19 cellular contexts compared by ENCODE assay signal in the genomic region with DNA sequence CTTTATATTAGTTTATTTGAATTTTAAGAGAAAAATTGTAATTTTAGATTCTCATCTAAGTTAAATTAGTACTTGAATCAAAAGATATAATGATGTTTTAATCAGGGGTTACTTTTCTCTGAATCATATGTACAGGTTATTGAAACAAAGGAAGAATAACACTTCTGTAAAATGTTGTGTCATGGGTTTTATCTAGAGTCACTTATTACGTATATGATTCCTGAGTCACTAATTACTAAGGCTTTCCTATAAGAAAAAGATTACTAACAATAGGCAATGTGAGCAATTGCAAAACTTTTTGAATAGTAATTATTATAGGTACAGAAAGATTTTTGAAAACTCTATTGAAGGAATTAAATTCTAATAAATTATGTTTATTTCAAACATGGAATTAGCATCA.
A peak's percentile ranks its signal among the peaks of the same experiment; 100 is the strongest.
DNase-seq lines count a peak whose midpoint lies in the region; ATAC-seq and TF ChIP-seq lines count a peak whose summit lies in the region.
"Had no signal": no experiment of that assay in that cellular context is flagged by ENCODE, and none has a peak within 500 bp of the region (broad histone marks: within the 10 kb centered on the region; RNA-seq: fewer than 3 reads in every experiment).

No MANE protein-coding gene starts in this region.

- DNase-seq in HPDE6-E6E7 (ENCODE audit: extremely low spot score) (peak; percentile 47), RWPE1 (ENCODE audit: low spot score) (peak; percentile 35), epithelial cell of prostate (ENCODE audit: low read depth, low spot score) (peak; percentile 54), pulmonary artery endothelial cell (ENCODE audit: low read depth, low spot score) (peak; percentile 11), kidney tubule cell (ENCODE audit: low spot score) (no peak)
- no peak for DNase-seq in activated T-cell treated with anti-CD3 and anti-CD28 coated beads, Interleukin-2, amount 50 U/mL, for 4 hours
- no peak for DNase-seq in activated T-helper 1 cell treated with anti-CD3 and anti-CD28 coated beads, Interleukin-12 subunit alpha, Interleukin-12 subunit beta, Interleukin-2, Interleukin-4 antibody, amounts not matched to agents 30 ng/mL and 10 ng/mL and 1 ng/mL, durations not matched to agents 14 hours and 24 hours and 36 hours (ENCODE audit: low spot score)
- DNase-seq: activated CD8-positive, alpha-beta memory T cell treated with anti-CD3 and anti-CD28 coated beads for 24 hours; activated effector memory CD4-positive, alpha-beta T cell treated with Interleukin-2 at 50 U/mL for 16 hours; amygdala; BE2C; colonic mucosa; erythroblast; H9; NCI-H187 treated with DMSO at 0.1 percent for 48 hours; NCI-H526 treated with DMSO at 0.1 percent for 48 hours; ovary; stimulated activated CD4-positive, alpha-beta T cell treated with anti-CD3 and anti-CD28 coated beads, Interleukin-4, amount 100 ng/mL, for 4 hours had no signal

- peaks cover 33% of the 10 kb centered on the region for H3K36me3 Mint-ChIP-seq in activated T-cell treated with anti-CD3 and anti-CD28 coated beads, Interleukin-2, amount 50 U/mL, for 4 hours (ENCODE audit: insufficient read depth)
- H3K36me3 Mint-ChIP-seq in activated T-helper 1 cell treated with anti-CD3 and anti-CD28 coated beads, Interleukin-12 subunit alpha, Interleukin-12 subunit beta, Interleukin-2, Interleukin-4 antibody, amounts not matched to agents 30 ng/mL and 10 ng/mL and 1 ng/mL, durations not matched to agents 14 hours and 24 hours and 36 hours (ENCODE audit: low read depth), result peaks cover 17% of the 10 kb centered on the region

- TF ChIP-seq CTCF in RWPE1 (conservative IDR thresholded peaks at IDR 0.05; ENCODE audit: low read depth), result no peak

- CTCF ChIA-PET in RWPE1 (lab: Yijun Ruan, JAX), result no interaction called here

- peaks cover 13% of the 10 kb centered on the region for H3K9me3 Mint-ChIP-seq in activated T-cell treated with anti-CD3 and anti-CD28 coated beads, Interleukin-2, amount 50 U/mL, for 4 hours
- peaks cover 4% of the 10 kb centered on the region for H3K9me3 Mint-ChIP-seq in activated T-helper 1 cell treated with anti-CD3 and anti-CD28 coated beads, Interleukin-12 subunit alpha, Interleukin-12 subunit beta, Interleukin-2, Interleukin-4 antibody, amounts not matched to agents 30 ng/mL and 10 ng/mL and 1 ng/mL, durations not matched to agents 14 hours and 24 hours and 36 hours

- intact Hi-C loops in activated T-helper 1 cell treated with anti-CD3 and anti-CD28 coated beads, Interleukin-12 subunit alpha, Interleukin-12 subunit beta, Interleukin-2, Interleukin-4 antibody, amounts not matched to agents 30 ng/mL and 10 ng/mL and 1 ng/mL, durations not matched to agents 14 hours and 24 hours and 36 hours (cut with micrococcal nuclease), result no loop called here

- H3K27ac ChIP-seq in RWPE1 (no peak overlapping the region), epithelial cell of prostate (peak overlapping the region; percentile 69)
- H3K27ac ChIP-seq: colonic mucosa, ovary had no signal

- H3K4me1 Mint-ChIP-seq in activated T-cell treated with anti-CD3 and anti-CD28 coated beads, Interleukin-2, amount 50 U/mL, for 4 hours (ENCODE audit: low read depth), result no peaks in the 10 kb centered on the region
- no peaks in the 10 kb centered on the region for H3K4me1 Mint-ChIP-seq in activated T-helper 1 cell treated with anti-CD3 and anti-CD28 coated beads, Interleukin-12 subunit alpha, Interleukin-12 subunit beta, Interleukin-2, Interleukin-4 antibody, amounts not matched to agents 30 ng/mL and 10 ng/mL and 1 ng/mL, durations not matched to agents 14 hours and 24 hours and 36 hours (ENCODE audit: low read depth)

- H3K4me3 Mint-ChIP-seq in activated T-cell treated with anti-CD3 and anti-CD28 coated beads, Interleukin-2, amount 50 U/mL, for 4 hours, result no peak overlapping the region
- no peak overlapping the region for H3K4me3 Mint-ChIP-seq in activated T-helper 1 cell treated with anti-CD3 and anti-CD28 coated beads, Interleukin-12 subunit alpha, Interleukin-12 subunit beta, Interleukin-2, Interleukin-4 antibody, amounts not matched to agents 30 ng/mL and 10 ng/mL and 1 ng/mL, durations not matched to agents 14 hours and 24 hours and 36 hours
- H3K4me3 Mint-ChIP-seq: H9 had no signal

- ATAC-seq in activated T-cell treated with anti-CD3 and anti-CD28 coated beads, Interleukin-2, amount 50 U/mL, for 4 hours, result no peak
- ATAC-seq: left lobe of liver had no signal

- H3K27me3 Mint-ChIP-seq in activated T-cell treated with anti-CD3 and anti-CD28 coated beads, Interleukin-2, amount 50 U/mL, for 4 hours (ENCODE audit: low read depth), result no peaks in the 10 kb centered on the region
- H3K27me3 Mint-ChIP-seq in activated T-helper 1 cell treated with anti-CD3 and anti-CD28 coated beads, Interleukin-12 subunit alpha, Interleukin-12 subunit beta, Interleukin-2, Interleukin-4 antibody, amounts not matched to agents 30 ng/mL and 10 ng/mL and 1 ng/mL, durations not matched to agents 14 hours and 24 hours and 36 hours (ENCODE audit: insufficient read depth), result no peaks in the 10 kb centered on the region

- POLR2A ChIA-PET in RWPE1 (lab: Yijun Ruan, JAX; ENCODE audit: low non-redundant PET), result no interaction called here

- no peak overlapping the region for H3K27ac Mint-ChIP-seq in activated T-helper 1 cell treated with anti-CD3 and anti-CD28 coated beads, Interleukin-12 subunit alpha, Interleukin-12 subunit beta, Interleukin-2, Interleukin-4 antibody, amounts not matched to agents 30 ng/mL and 10 ng/mL and 1 ng/mL, durations not matched to agents 14 hours and 24 hours and 36 hours

Comparison
In these comparisons a context has a peak if more than half of its experiments do, and no peak if none do; other contexts are left out.
1. DNase-seq: peak in HPDE6-E6E7 (single experiment), RWPE1 (single experiment), epithelial cell of prostate (single experiment) and pulmonary artery endothelial cell (single experiment); none in kidney tubule cell (single experiment), activated T-cell treated with anti-CD3 and anti-CD28 coated beads, Interleukin-2, amount 50 U/mL, for 4 hours (single experiment) and activated T-helper 1 cell treated with anti-CD3 and anti-CD28 coated beads, Interleukin-12 subunit alpha, Interleukin-12 subunit beta, Interleukin-2, Interleukin-4 antibody, amounts not matched to agents 30 ng/mL and 10 ng/mL and 1 ng/mL, durations not matched to agents 14 hours and 24 hours and 36 hours (single experiment).